In the genomic region with DNA sequence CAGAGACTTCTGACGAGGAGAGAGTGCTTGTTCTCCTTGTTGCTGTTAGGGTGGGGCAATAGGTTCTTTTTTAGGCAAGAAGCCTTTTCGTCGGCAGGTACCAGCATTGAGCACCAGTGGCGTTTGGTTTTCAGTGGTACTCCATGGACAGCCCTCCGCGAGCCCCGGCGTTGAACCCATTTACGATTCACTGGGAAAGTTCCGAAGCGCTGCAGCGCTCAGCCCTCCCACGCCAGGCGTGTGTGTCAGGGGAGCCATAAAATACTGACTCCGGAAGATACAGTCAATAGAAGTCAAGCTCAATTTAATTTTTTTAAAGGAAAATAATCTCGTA, we compare ENCODE assay signal across 8 cellular contexts. TPM values are rescaled to one million over a fixed set of nuclear protein-coding genes. Genes with fewer than 3 reads are reported as not detected.
DNase-seq lines count a peak whose midpoint lies in the region; TF ChIP-seq lines count a peak whose summit lies in the region.

No MANE protein-coding gene starts in this region.

- H3K4me3 ChIP-seq in fibroblast of pulmonary artery (replicated peaks; ENCODE audit: low read depth, low read length) = peak overlapping the region; percentile 78

- DNase-seq in activated T-cell treated with anti-CD3 and anti-CD28 coated beads for 1 hour (ENCODE audit: low read depth) (peak; percentile 15), fibroblast of pulmonary artery (ENCODE audit: low read depth) (no peak), posterior vena cava (ENCODE audit: low spot score) (peak; percentile 94), HPDE6-E6E7 (ENCODE audit: extremely low spot score) (no peak), GF-D8 (lab: John Stamatoyannopoulos, UW) (no peak), NCI-H1105 (lab: John Stamatoyannopoulos, UW) (no peak)
- DNase-seq in activated T-cell treated with anti-CD3 and anti-CD28 coated beads, Interleukin-2, amount 50 U/mL, for 1 hour = no peak
- no peak for DNase-seq in activated CD4-positive, alpha-beta memory T cell treated with anti-CD3 and anti-CD28 coated beads, Interleukin-2, amount 10 ng/mL, durations not matched to agents 7 days and 5 days

- POLR2A ChIA-PET in activated CD4-positive, alpha-beta memory T cell treated with anti-CD3 and anti-CD28 coated beads, Interleukin-2, amount 10 ng/mL, durations not matched to agents 7 days and 5 days (lab: Charles Lee) = interaction anchor here (0.8 to 1.6 kb wide), 13 partner anchors 9 to 636 kb away, joined by 3 to 13 read pairs (median 4); a partner anchor contains a TSS

- no peaks in the 10 kb centered on the region for H3K9me3 Mint-ChIP-seq in activated CD4-positive, alpha-beta memory T cell treated with anti-CD3 and anti-CD28 coated beads, Interleukin-2, amount 10 ng/mL, durations not matched to agents 7 days and 5 days

- no peaks in the 10 kb centered on the region for H3K27me3 Mint-ChIP-seq in activated CD4-positive, alpha-beta memory T cell treated with anti-CD3 and anti-CD28 coated beads, Interleukin-2, amount 10 ng/mL, durations not matched to agents 7 days and 5 days

- no peak for TF ChIP-seq CTCF in fibroblast of pulmonary artery (IDR thresholded peaks at IDR 0.05; ENCODE audit: low read length, missing control alignments)

- H3K4me3 Mint-ChIP-seq in activated CD4-positive, alpha-beta memory T cell treated with anti-CD3 and anti-CD28 coated beads, Interleukin-2, amount 10 ng/mL, durations not matched to agents 7 days and 5 days = no peak overlapping the region

- H3K36me3 Mint-ChIP-seq in activated CD4-positive, alpha-beta memory T cell treated with anti-CD3 and anti-CD28 coated beads, Interleukin-2, amount 10 ng/mL, durations not matched to agents 7 days and 5 days (ENCODE audit: low read depth) = peaks cover 12% of the 10 kb centered on the region

- H3K4me1 Mint-ChIP-seq in activated CD4-positive, alpha-beta memory T cell treated with anti-CD3 and anti-CD28 coated beads, Interleukin-2, amount 10 ng/mL, durations not matched to agents 7 days and 5 days = peaks cover 6% of the 10 kb centered on the region

- CTCF ChIA-PET in activated CD4-positive, alpha-beta memory T cell treated with anti-CD3 and anti-CD28 coated beads, Interleukin-2, amount 10 ng/mL, durations not matched to agents 7 days and 5 days (lab: Charles Lee) = interaction anchor here (1.0 to 1.2 kb wide), 2 partner anchors 489 to 630 kb away, joined by 3 to 5 read pairs; a partner anchor contains a TSS

- peak overlapping the region; percentile 89 for H3K27ac Mint-ChIP-seq in activated CD4-positive, alpha-beta memory T cell treated with anti-CD3 and anti-CD28 coated beads, Interleukin-2, amount 10 ng/mL, durations not matched to agents 7 days and 5 days

- intact Hi-C loops in posterior vena cava (cut with DNase I) = loop anchor here in 1 of 2 donors (10.0 kb wide), 2 partner anchors 53 to 127 kb away; no protein-coding TSS in a partner anchor

RNA-seq across cellular contexts. Expression of a gene that starts 0.5 kb away (rescaled TPM):
- total RNA-seq in activated CD4-positive, alpha-beta memory T cell treated with anti-CD3 and anti-CD28 coated beads, Interleukin-2, amount 10 ng/mL, durations not matched to agents 7 days and 5 days = 10 to 100 TPM; 67.0 to 71.5 TPM
- total RNA-seq in posterior vena cava = 100 to 1,000 TPM; 114 to 143 TPM

Comparison
In these comparisons a context has a peak if more than half of its experiments do, and no peak if none do; other contexts are left out.
1. DNase-seq: peak in activated T-cell treated with anti-CD3 and anti-CD28 coated beads for 1 hour (single experiment) and posterior vena cava (single experiment); none in activated T-cell treated with anti-CD3 and anti-CD28 coated beads, Interleukin-2, amount 50 U/mL, for 1 hour (single experiment), activated CD4-positive, alpha-beta memory T cell treated with anti-CD3 and anti-CD28 coated beads, Interleukin-2, amount 10 ng/mL, durations not matched to agents 7 days and 5 days (single experiment), fibroblast of pulmonary artery (single experiment), HPDE6-E6E7 (single experiment), GF-D8 (single experiment) and NCI-H1105 (single experiment).